ENCODE assay signal across 11 cellular contexts in the genomic region with DNA sequence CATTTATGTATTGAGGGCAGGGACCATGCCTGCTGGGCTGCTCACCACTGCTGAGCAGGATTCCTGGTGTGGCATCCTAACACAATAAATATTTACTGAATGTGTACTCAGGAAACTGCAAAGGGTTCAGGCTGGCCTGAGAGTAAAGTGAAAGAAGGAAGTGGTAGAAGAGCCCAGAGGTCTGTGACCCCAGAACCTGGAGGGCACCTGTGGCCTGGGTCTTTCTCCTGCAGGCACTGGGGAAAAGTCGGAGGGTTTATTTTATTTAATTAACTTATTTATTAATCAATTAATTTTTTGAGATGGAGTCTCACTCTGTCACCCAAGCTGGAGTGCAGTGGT. TPM values are rescaled to one million over a fixed set of nuclear protein-coding genes. Genes with fewer than 3 reads are reported as not detected.
DNase-seq lines count a peak whose midpoint lies in the region; ATAC-seq, FAIRE-seq and TF ChIP-seq lines count a peak whose summit lies in the region.
"Had no signal": no experiment of that assay in that cellular context is flagged by ENCODE, and none has a peak within 500 bp of the region (broad histone marks: within the 10 kb centered on the region; RNA-seq: fewer than 3 reads in every experiment).

No MANE protein-coding gene starts in this region.

- DNase-seq in CD4-positive, CD25-positive, alpha-beta regulatory T cell = peak in 1 of 3 donors; percentile 29
- DNase-seq in GM18507 (ENCODE audit: extremely low spot score, insufficient read length, low read depth) (no peak), nephron progenitor cell (no peak), dorsolateral prefrontal cortex (no peak), DMS79 treated with DMSO at 0.1 percent for 48 hours (lab: John Stamatoyannopoulos, UW) (no peak), pancreas (no peak)
- DNase-seq in stimulated activated CD4-positive, alpha-beta T cell treated with anti-CD3 and anti-CD28 coated beads, Interleukin-2, amount 100 ng/mL, for 24 hours = no peak
- DNase-seq: activated CD8-positive, alpha-beta memory T cell treated with anti-CD3 and anti-CD28 coated beads, Interleukin-2, amount 50 U/mL, for 4 hours; effector CD4-positive, alpha-beta T cell; NCI-H1417 had no signal

- H3K36me3 ChIP-seq in CD4-positive, CD25-positive, alpha-beta regulatory T cell (ENCODE audit: control insufficient read depth, insufficient read depth, low read length) = no peaks in the 10 kb centered on the region
- no peaks in the 10 kb centered on the region for H3K36me3 ChIP-seq in pancreas

- H3K9me3 ChIP-seq in CD4-positive, CD25-positive, alpha-beta regulatory T cell (ENCODE audit: control insufficient read depth in 2 of 2, low read length in 2 of 2) = no peaks in the 10 kb centered on the region
- H3K9me3 ChIP-seq in pancreas = no peaks in the 10 kb centered on the region

- no peaks in the 10 kb centered on the region for H3K27me3 ChIP-seq in CD4-positive, CD25-positive, alpha-beta regulatory T cell (ENCODE audit: control insufficient read depth, insufficient read depth, low read length)
- no peaks in the 10 kb centered on the region for H3K27me3 ChIP-seq in dorsolateral prefrontal cortex
- no peaks in the 10 kb centered on the region for H3K27me3 ChIP-seq in pancreas

- H3K27ac ChIP-seq in CD4-positive, CD25-positive, alpha-beta regulatory T cell (ENCODE audit: insufficient read depth, low read length, poor library complexity, severe bottlenecking) = peak overlapping the region; percentile 95
- peak overlapping the region in 9 of 59 donors; percentile 7 to 93 (median 80) for H3K27ac ChIP-seq in dorsolateral prefrontal cortex
- peak overlapping the region in 2 of 4 donors; percentile 93 to 98 for H3K27ac ChIP-seq in pancreas

- intact Hi-C loops in dorsolateral prefrontal cortex (cut with DNase I) = no loop called here
- intact Hi-C loops in pancreas (cut with DNase I) = loop anchor here in 1 of 3 donors (10.0 kb wide), 1 partner anchor 48 kb away; no protein-coding TSS in a partner anchor

- WGBS in pancreas, 2 donors = 84 to 88% methylated on average over 1 of the region's 1 CpG

- peaks cover 16 to 57% (median 28%) of the 10 kb centered on the region in 4 donors for H3K4me1 Mint-ChIP-seq in CD4-positive, CD25-positive, alpha-beta regulatory T cell
- H3K4me1 Mint-ChIP-seq in activated naive CD8-positive, alpha-beta T cell (ENCODE audit: low read depth) = peaks cover 47% of the 10 kb centered on the region
- H3K4me1 Mint-ChIP-seq in nephron progenitor cell = peaks cover 31% of the 10 kb centered on the region

- H3K9me3 Mint-ChIP-seq in CD4-positive, CD25-positive, alpha-beta regulatory T cell = no peaks in the 10 kb centered on the region
- H3K9me3 Mint-ChIP-seq in activated naive CD8-positive, alpha-beta T cell (ENCODE audit: low read depth) = no peaks in the 10 kb centered on the region
- H3K9me3 Mint-ChIP-seq in nephron progenitor cell = no peaks in the 10 kb centered on the region

- H3K36me3 Mint-ChIP-seq in CD4-positive, CD25-positive, alpha-beta regulatory T cell = no peaks in the 10 kb centered on the region
- H3K36me3 Mint-ChIP-seq in activated naive CD8-positive, alpha-beta T cell = no peaks in the 10 kb centered on the region
- no peaks in the 10 kb centered on the region for H3K36me3 Mint-ChIP-seq in nephron progenitor cell (ENCODE audit: low read depth)

- peak; percentile 47 for FAIRE-seq in GM18507 (lab: Jason Lieb, UNC)
- no peak for FAIRE-seq in pancreas (lab: Jason Lieb, UNC)

- H3K4me3 Mint-ChIP-seq in CD4-positive, CD25-positive, alpha-beta regulatory T cell = peak overlapping the region; percentile 68 to 89 (median 79)
- peak overlapping the region; percentile 66 for H3K4me3 Mint-ChIP-seq in activated naive CD8-positive, alpha-beta T cell
- H3K4me3 Mint-ChIP-seq in nephron progenitor cell = peak overlapping the region; percentile 25

- no peak overlapping the region for H3K4me3 ChIP-seq in CD4-positive, CD25-positive, alpha-beta regulatory T cell (ENCODE audit: low read depth, low read length)
- no peak overlapping the region for H3K4me3 ChIP-seq in dorsolateral prefrontal cortex
- H3K4me3 ChIP-seq in pancreas = no peak overlapping the region

- peak overlapping the region; percentile 91 to 99 (median 96) for H3K27ac Mint-ChIP-seq in CD4-positive, CD25-positive, alpha-beta regulatory T cell
- H3K27ac Mint-ChIP-seq in activated naive CD8-positive, alpha-beta T cell = peak overlapping the region; percentile 95
- H3K27ac Mint-ChIP-seq in nephron progenitor cell = peak overlapping the region; percentile 42

- ATAC-seq in CD4-positive, CD25-positive, alpha-beta regulatory T cell (ENCODE audit: low read depth in 2 of 2) = no peak
- no peak for ATAC-seq in pancreas

- TF ChIP-seq CTCF in nephron progenitor cell (IDR thresholded peaks at IDR 0.05) (no peak), dorsolateral prefrontal cortex (IDR thresholded peaks at IDR 0.05 in 54 of 56, conservative IDR thresholded peaks at IDR 0.05 in 2 of 56; ENCODE audit: low read depth in 1 of 56, partially characterized antibody in 56 of 56) (no peak), pancreas (IDR thresholded peaks at IDR 0.05) (no peak)

- peaks cover 53% of the 10 kb centered on the region for H3K4me1 ChIP-seq in CD4-positive, CD25-positive, alpha-beta regulatory T cell (ENCODE audit: control insufficient read depth, insufficient read depth, low read length, poor library complexity, severe bottlenecking)
- H3K4me1 ChIP-seq in pancreas = peaks cover 20 to 66% (median 26%) of the 10 kb centered on the region in 3 donors

- no peaks in the 10 kb centered on the region for H3K27me3 Mint-ChIP-seq in CD4-positive, CD25-positive, alpha-beta regulatory T cell
- no peaks in the 10 kb centered on the region for H3K27me3 Mint-ChIP-seq in activated naive CD8-positive, alpha-beta T cell
- H3K27me3 Mint-ChIP-seq in nephron progenitor cell (ENCODE audit: low read depth, poor library complexity) = no peaks in the 10 kb centered on the region

RNA-seq across cellular contexts. Expression of gene TXN2, which starts 28.2 kb away (rescaled TPM):
- 31.5 TPM for total RNA-seq in CD4-positive, CD25-positive, alpha-beta regulatory T cell
- polyA plus RNA-seq in CD4-positive, CD25-positive, alpha-beta regulatory T cell = 100 to 1,000 TPM in 3 of 4 donors, 10 to 100 TPM in 1; 98.2 to 132 (median 106) TPM
- 10 to 100 TPM; 47.2 to 80.9 (median 65.4) TPM for total RNA-seq in dorsolateral prefrontal cortex
- total RNA-seq in pancreas = 10 to 100 TPM; 20.4 to 33.6 (median 30.5) TPM
- 10 to 100 TPM; 43.1 to 49.5 TPM for polyA plus RNA-seq in pancreas

RNA-seq across cellular contexts. Expression of gene FOXRED2, which starts 53.6 kb away (rescaled TPM):
- 1.5 TPM for total RNA-seq in CD4-positive, CD25-positive, alpha-beta regulatory T cell
- 1 to 10 TPM in 3 of 4 donors, under 1 TPM in 1; 0.44 to 1.5 (median 1.2) TPM for polyA plus RNA-seq in CD4-positive, CD25-positive, alpha-beta regulatory T cell
- total RNA-seq in dorsolateral prefrontal cortex (10 to 100 TPM; 32.6 to 77.4 (median 49.9) TPM), pancreas (1 to 10 TPM; 3.9 to 6.0 (median 5.3) TPM)
- 1 to 10 TPM; 2.0 to 3.5 TPM for polyA plus RNA-seq in pancreas

Comparison
In these comparisons a context has a peak if more than half of its experiments do, and no peak if none do; other contexts are left out.
1. H3K27ac Mint-ChIP-seq: peak in every context shown above with its lines; median percentile 96 in CD4-positive, CD25-positive, alpha-beta regulatory T cell; 95 in activated naive CD8-positive, alpha-beta T cell; 42 in nephron progenitor cell.
2. H3K4me3 Mint-ChIP-seq: peak in every context shown above with its lines; median percentile 79 in CD4-positive, CD25-positive, alpha-beta regulatory T cell; 66 in activated naive CD8-positive, alpha-beta T cell; 25 in nephron progenitor cell.
3. RNA of gene FOXRED2, which starts 53.6 kb away (total RNA-seq): 32.6 to 77.4 TPM in dorsolateral prefrontal cortex; 3.9 to 6.0 TPM in pancreas and 1.5 TPM in CD4-positive, CD25-positive, alpha-beta regulatory T cell (single experiment); every median in the first group is over 4 times any median in the second.